ENCODE assay signal across 10 cellular contexts in the genomic region with DNA sequence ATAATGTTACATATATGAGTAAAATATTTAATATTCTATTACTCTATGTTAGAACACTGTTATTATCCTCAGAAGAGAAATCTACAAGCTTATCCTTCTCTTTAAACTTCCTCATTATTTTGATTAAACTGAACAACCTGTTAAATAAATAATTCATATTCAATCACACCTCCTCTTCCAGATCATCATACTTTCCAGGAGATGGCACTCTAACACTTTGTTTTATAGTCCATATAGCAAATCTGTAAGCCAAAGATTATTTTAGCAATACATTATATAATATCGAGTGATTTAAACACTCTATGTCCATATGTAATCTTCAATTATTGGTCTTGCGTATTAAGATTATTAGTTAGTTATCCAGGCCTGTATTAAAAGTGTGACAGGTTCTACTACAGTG.
DNase-seq lines count a peak whose midpoint lies in the region; ATAC-seq and TF ChIP-seq lines count a peak whose summit lies in the region.
"Had no signal": no experiment of that assay in that cellular context is flagged by ENCODE, and none has a peak within 500 bp of the region (broad histone marks: within the 10 kb centered on the region; RNA-seq: fewer than 3 reads in every experiment).

No MANE protein-coding gene starts in this region.

- no peak overlapping the region for H3K27ac ChIP-seq in hepatocyte

- H3K4me1 Mint-ChIP-seq in Calu3 (ENCODE audit: low read depth, unreplicated experiment) = no peaks in the 10 kb centered on the region
- no peaks in the 10 kb centered on the region for H3K4me1 Mint-ChIP-seq in activated CD8-positive, alpha-beta T cell treated with anti-CD3 and anti-CD28 coated beads, Interleukin-2, amount 10 ng/mL, durations not matched to agents 7 days and 5 days (ENCODE audit: low read depth)

- H2AFZ ChIP-seq in hepatocyte = no peak overlapping the region

- no peaks in the 10 kb centered on the region for H3K36me3 ChIP-seq in hepatocyte (replicated peaks; ENCODE audit: insufficient read depth, low read depth)

- H3K4me3 Mint-ChIP-seq in Calu3 (ENCODE audit: low read depth, unreplicated experiment) = no peak overlapping the region
- H3K4me3 Mint-ChIP-seq in activated CD8-positive, alpha-beta T cell treated with anti-CD3 and anti-CD28 coated beads, Interleukin-2, amount 10 ng/mL, durations not matched to agents 7 days and 5 days = no peak overlapping the region
- H3K4me3 Mint-ChIP-seq: activated naive CD4-positive, alpha-beta T cell treated with anti-CD3 and anti-CD28 coated beads for 36 hours had no signal

- no peaks in the 10 kb centered on the region for H3K9me2 ChIP-seq in hepatocyte (replicated peaks; ENCODE audit: insufficient read depth)

- H3K79me2 ChIP-seq in hepatocyte = no peaks in the 10 kb centered on the region

- H3K9me3 Mint-ChIP-seq in Calu3 (ENCODE audit: low read depth, unreplicated experiment) = no peaks in the 10 kb centered on the region
- H3K9me3 Mint-ChIP-seq in activated CD8-positive, alpha-beta T cell treated with anti-CD3 and anti-CD28 coated beads, Interleukin-2, amount 10 ng/mL, durations not matched to agents 7 days and 5 days (ENCODE audit: insufficient read depth) = no peaks in the 10 kb centered on the region

- DNase-seq in Calu3 = no peak
- DNase-seq in M059J (ENCODE audit: low read depth) = peak; percentile 0
- DNase-seq in SHP77 (lab: John Stamatoyannopoulos, UW) = peak; percentile 1 to 23
- DNase-seq in hepatocyte (ENCODE audit: low spot score) = peak; percentile 22
- DNase-seq in activated CD8-positive, alpha-beta T cell treated with anti-CD3 and anti-CD28 coated beads, Interleukin-2, amount 10 ng/mL, durations not matched to agents 7 days and 5 days = no peak
- no peak for DNase-seq in activated CD4-positive, alpha-beta T cell treated with anti-CD3 and anti-CD28 coated beads for 1 hour
- no peak for DNase-seq in cerebellar nuclear complex (lab: John Stamatoyannopoulos, UW)
- no peak for DNase-seq in EL
- DNase-seq: activated naive CD4-positive, alpha-beta T cell treated with anti-CD3 and anti-CD28 coated beads for 36 hours; stimulated activated CD4-positive, alpha-beta T cell treated with anti-CD3 and anti-CD28 coated beads, Interleukin-4, amount 100 ng/mL, for 24 hours had no signal

- 78% methylated on average over 2 of the region's 2 CpGs for WGBS in hepatocyte (ENCODE audit: low lambda C conversion rate, missing lambda C conversion rate)

- no peaks in the 10 kb centered on the region for H4K20me1 ChIP-seq in hepatocyte (ENCODE audit: insufficient read depth, poor library complexity, severe bottlenecking)

- intact Hi-C loops in Calu3 (cut with micrococcal nuclease; ENCODE audit: unreplicated experiment) = loop anchor here (1.0 to 2.0 kb wide), 3 partner anchors 258 to 566 kb away; no protein-coding TSS in a partner anchor

- POLR2A ChIA-PET in activated CD8-positive, alpha-beta T cell treated with anti-CD3 and anti-CD28 coated beads, Interleukin-2, amount 10 ng/mL, durations not matched to agents 7 days and 5 days (lab: Charles Lee) = no interaction called here

- H3K4me2 ChIP-seq in hepatocyte = no peak overlapping the region

- peak; percentile 26 for TF ChIP-seq CTCF in Calu3 (IDR thresholded peaks at IDR 0.05; ENCODE audit: unreplicated experiment)
- peak; percentile 68 for TF ChIP-seq CTCF in hepatocyte (IDR thresholded peaks at IDR 0.05; ENCODE audit: poor library complexity)

- H3K9me3 ChIP-seq in hepatocyte (ENCODE audit: low read depth) = no peaks in the 10 kb centered on the region

- H3K36me3 Mint-ChIP-seq in Calu3 (ENCODE audit: insufficient read depth, unreplicated experiment) = no peaks in the 10 kb centered on the region
- no peaks in the 10 kb centered on the region for H3K36me3 Mint-ChIP-seq in activated CD8-positive, alpha-beta T cell treated with anti-CD3 and anti-CD28 coated beads, Interleukin-2, amount 10 ng/mL, durations not matched to agents 7 days and 5 days (ENCODE audit: low read depth)

- ATAC-seq in activated CD8-positive, alpha-beta T cell treated with anti-CD3 and anti-CD28 coated beads, Interleukin-2, amount 10 ng/mL, durations not matched to agents 7 days and 5 days = no peak

- no peak overlapping the region for H3K27ac Mint-ChIP-seq in Calu3 (ENCODE audit: unreplicated experiment)
- H3K27ac Mint-ChIP-seq in activated CD8-positive, alpha-beta T cell treated with anti-CD3 and anti-CD28 coated beads, Interleukin-2, amount 10 ng/mL, durations not matched to agents 7 days and 5 days = no peak overlapping the region
- H3K27ac Mint-ChIP-seq: activated naive CD4-positive, alpha-beta T cell treated with anti-CD3 and anti-CD28 coated beads for 36 hours had no signal

- no peaks in the 10 kb centered on the region for H3K27me3 Mint-ChIP-seq in Calu3 (ENCODE audit: unreplicated experiment)
- no peaks in the 10 kb centered on the region for H3K27me3 Mint-ChIP-seq in activated CD8-positive, alpha-beta T cell treated with anti-CD3 and anti-CD28 coated beads, Interleukin-2, amount 10 ng/mL, durations not matched to agents 7 days and 5 days (ENCODE audit: low read depth)

- H3K4me3 ChIP-seq in hepatocyte = no peak overlapping the region

- CTCF ChIA-PET in Calu3 (lab: Charles Lee) = interaction anchor here (0.8 kb wide), 1 partner anchor 258 kb away, joined by 4 read pairs; no protein-coding TSS in a partner anchor
- CTCF ChIA-PET in activated CD8-positive, alpha-beta T cell treated with anti-CD3 and anti-CD28 coated beads, Interleukin-2, amount 10 ng/mL, durations not matched to agents 7 days and 5 days (lab: Charles Lee) = no interaction called here

- no peaks in the 10 kb centered on the region for H3K27me3 ChIP-seq in hepatocyte

- no peaks in the 10 kb centered on the region for H3K4me1 ChIP-seq in hepatocyte (ENCODE audit: insufficient read depth)

- no TSS peak for BruUV-seq in Calu3 (replicated peaks; lab: Mats Ljungman, UMichigan)

Comparison
In these comparisons a context has a peak if more than half of its experiments do, and no peak if none do; other contexts are left out.
1. DNase-seq: peak in M059J (single experiment), SHP77 (2 of 2) and hepatocyte (single experiment); none in Calu3 (single experiment), activated CD8-positive, alpha-beta T cell treated with anti-CD3 and anti-CD28 coated beads, Interleukin-2, amount 10 ng/mL, durations not matched to agents 7 days and 5 days (single experiment), activated CD4-positive, alpha-beta T cell treated with anti-CD3 and anti-CD28 coated beads for 1 hour (single experiment), cerebellar nuclear complex (0 of 2) and EL (single experiment).